9 cellular contexts compared by ENCODE assay signal in the genomic region with DNA sequence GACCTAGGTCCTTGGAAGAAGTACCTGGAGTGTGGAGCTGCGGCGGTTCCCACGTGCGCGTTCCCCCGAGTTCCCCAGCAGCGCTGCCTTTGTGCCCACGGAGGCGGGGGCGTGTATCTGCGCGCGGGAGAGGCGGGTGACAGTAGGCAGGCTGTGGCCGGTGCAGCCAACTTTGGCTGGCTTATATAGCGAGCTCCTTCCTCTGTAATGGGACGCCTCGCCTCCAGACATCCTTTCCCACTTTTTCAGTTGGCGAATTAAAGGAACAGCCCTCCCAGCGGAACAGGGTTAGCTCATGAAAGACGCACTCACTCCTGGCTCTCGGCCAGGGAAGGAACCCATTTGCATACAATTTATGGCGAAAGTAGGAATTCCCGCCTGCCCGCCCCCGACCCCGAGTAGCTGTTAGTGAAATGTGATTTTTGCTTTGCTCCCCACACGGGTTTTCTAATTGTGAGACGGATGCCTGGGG. TPM values are rescaled to one million over a fixed set of nuclear protein-coding genes. Genes with fewer than 3 reads are reported as not detected.
DNase-seq lines count a peak whose midpoint lies in the region; TF ChIP-seq lines count a peak whose summit lies in the region.
"Had no signal": no experiment of that assay in that cellular context is flagged by ENCODE, and none has a peak within 500 bp of the region (broad histone marks: within the 10 kb centered on the region; RNA-seq: fewer than 3 reads in every experiment).

A gene (minus strand): TSS at position 159 of the 472 bp plus-strand sequence. CDS start 27,139 bp downstream, outside the sequence.

- peak within 1 kb of the TSS; percentile 2 to 36 for H3K4me3 ChIP-seq in right atrium auricular region

- peaks cover 3 to 7% of the 10 kb centered on the region in 2 donors for H3K27me3 ChIP-seq in right atrium auricular region

- H3K27ac ChIP-seq in right atrium auricular region = peak within 1 kb of the TSS in 1 of 2 donors; percentile 14

- no peak within 1 kb of the TSS for H3K27ac Mint-ChIP-seq in activated naive CD8-positive, alpha-beta T cell treated with anti-CD3 and anti-CD28 coated beads for 36 hours
- no peak within 1 kb of the TSS for H3K27ac Mint-ChIP-seq in activated CD4-positive, alpha-beta T cell treated with anti-CD3 and anti-CD28 coated beads, Interleukin-2, amount 10 ng/mL, durations not matched to agents 7 days and 5 days
- H3K27ac Mint-ChIP-seq: CD4-positive, CD25-positive, alpha-beta regulatory T cell had no signal

- H3K4me1 ChIP-seq in right atrium auricular region = peaks cover 0 to 15% of the 10 kb centered on the region in 2 donors

- H3K4me1 Mint-ChIP-seq in activated naive CD8-positive, alpha-beta T cell treated with anti-CD3 and anti-CD28 coated beads for 36 hours = no peaks in the 10 kb centered on the region
- no peaks in the 10 kb centered on the region for H3K4me1 Mint-ChIP-seq in activated CD4-positive, alpha-beta T cell treated with anti-CD3 and anti-CD28 coated beads, Interleukin-2, amount 10 ng/mL, durations not matched to agents 7 days and 5 days
- H3K4me1 Mint-ChIP-seq: CD4-positive, CD25-positive, alpha-beta regulatory T cell had no signal

- H3K27me3 Mint-ChIP-seq in activated naive CD8-positive, alpha-beta T cell treated with anti-CD3 and anti-CD28 coated beads for 36 hours = peaks cover 91% of the 10 kb centered on the region
- H3K27me3 Mint-ChIP-seq in activated CD4-positive, alpha-beta T cell treated with anti-CD3 and anti-CD28 coated beads, Interleukin-2, amount 10 ng/mL, durations not matched to agents 7 days and 5 days = peaks cover 77% of the 10 kb centered on the region

- TF ChIP-seq CTCF in right atrium auricular region (IDR thresholded peaks at IDR 0.05) = no peak

- CTCF ChIA-PET in activated CD4-positive, alpha-beta T cell treated with anti-CD3 and anti-CD28 coated beads, Interleukin-2, amount 10 ng/mL, durations not matched to agents 7 days and 5 days (lab: Charles Lee) = no interaction called here

- POLR2A ChIA-PET in activated CD4-positive, alpha-beta T cell treated with anti-CD3 and anti-CD28 coated beads, Interleukin-2, amount 10 ng/mL, durations not matched to agents 7 days and 5 days (lab: Charles Lee) = no interaction called here

- H3K4me3 Mint-ChIP-seq in activated naive CD8-positive, alpha-beta T cell treated with anti-CD3 and anti-CD28 coated beads for 36 hours = no peak within 1 kb of the TSS
- H3K4me3 Mint-ChIP-seq in activated CD4-positive, alpha-beta T cell treated with anti-CD3 and anti-CD28 coated beads, Interleukin-2, amount 10 ng/mL, durations not matched to agents 7 days and 5 days = no peak within 1 kb of the TSS
- H3K4me3 Mint-ChIP-seq: CD4-positive, CD25-positive, alpha-beta regulatory T cell had no signal

- H3K36me3 Mint-ChIP-seq in activated naive CD8-positive, alpha-beta T cell treated with anti-CD3 and anti-CD28 coated beads for 36 hours = no peaks in the 10 kb centered on the region
- H3K36me3 Mint-ChIP-seq in activated CD4-positive, alpha-beta T cell treated with anti-CD3 and anti-CD28 coated beads, Interleukin-2, amount 10 ng/mL, durations not matched to agents 7 days and 5 days (ENCODE audit: low read depth) = no peaks in the 10 kb centered on the region
- H3K36me3 Mint-ChIP-seq: CD4-positive, CD25-positive, alpha-beta regulatory T cell had no signal

- no peaks in the 10 kb centered on the region for H3K9me3 Mint-ChIP-seq in activated naive CD8-positive, alpha-beta T cell treated with anti-CD3 and anti-CD28 coated beads for 36 hours
- H3K9me3 Mint-ChIP-seq in activated CD4-positive, alpha-beta T cell treated with anti-CD3 and anti-CD28 coated beads, Interleukin-2, amount 10 ng/mL, durations not matched to agents 7 days and 5 days = no peaks in the 10 kb centered on the region

- peak; percentile 55 for DNase-seq in NCI-H82 (lab: John Stamatoyannopoulos, UW)
- no peak for DNase-seq in NCI-H82 treated with DMSO at 0.1 percent for 48 hours (lab: John Stamatoyannopoulos, UW; ENCODE audit: unreplicated experiment)
- peak; percentile 68 for DNase-seq in amniotic epithelial cell (ENCODE audit: low read depth)
- peak; percentile 77 for DNase-seq in right atrium auricular region (ENCODE audit: low spot score)
- DNase-seq in renal cortical epithelial cell (ENCODE audit: low read depth) = peak; percentile 80
- DNase-seq in activated naive CD8-positive, alpha-beta T cell treated with anti-CD3 and anti-CD28 coated beads for 36 hours = no peak
- DNase-seq in activated CD4-positive, alpha-beta T cell treated with anti-CD3 and anti-CD28 coated beads, Interleukin-2, amount 10 ng/mL, durations not matched to agents 7 days and 5 days = no peak
- DNase-seq in NOMO-1 (lab: John Stamatoyannopoulos, UW; ENCODE audit: unreplicated experiment in 2 of 2) = no peak
- DNase-seq: CD4-positive, CD25-positive, alpha-beta regulatory T cell had no signal

- no peaks in the 10 kb centered on the region for H3K36me3 ChIP-seq in right atrium auricular region

- no peaks in the 10 kb centered on the region for H3K9me3 ChIP-seq in right atrium auricular region

RNA-seq across cellular contexts. Expression of the gene that starts here (rescaled TPM):
- total RNA-seq in right atrium auricular region = 10 to 100 TPM in 1 of 2 donors, 1 to 10 TPM in 1; 7.4 to 16.9 TPM
- total RNA-seq in renal cortical epithelial cell = 215 and 425 TPM in 2 replicates
- 1 to 10 TPM in 1 of 2 experiments, under 1 TPM in 1; 0.90 to 1.3 TPM for total RNA-seq in activated naive CD8-positive, alpha-beta T cell treated with anti-CD3 and anti-CD28 coated beads for 36 hours
- total RNA-seq in activated CD4-positive, alpha-beta T cell treated with anti-CD3 and anti-CD28 coated beads, Interleukin-2, amount 10 ng/mL, durations not matched to agents 7 days and 5 days = under 1 TPM in 1 of 2 experiments, not detected in 1; 0.12 TPM
- total RNA-seq: CD4-positive, CD25-positive, alpha-beta regulatory T cell had no signal

Comparison
In these comparisons a context has a peak if more than half of its experiments do, and no peak if none do; other contexts are left out.
1. RNA of the gene that starts here (total RNA-seq): 215 to 425 TPM in renal cortical epithelial cell; 7.4 to 16.9 TPM in right atrium auricular region, 0.90 to 1.3 TPM in activated naive CD8-positive, alpha-beta T cell treated with anti-CD3 and anti-CD28 coated beads for 36 hours and 0.12 TPM in activated CD4-positive, alpha-beta T cell treated with anti-CD3 and anti-CD28 coated beads, Interleukin-2, amount 10 ng/mL, durations not matched to agents 7 days and 5 days; every median in the first group is over 10 times any median in the second.
2. DNase-seq: peak in NCI-H82 (single experiment), amniotic epithelial cell (single experiment), right atrium auricular region (single experiment) and renal cortical epithelial cell (single experiment); none in NCI-H82 treated with DMSO at 0.1 percent for 48 hours (single experiment), activated naive CD8-positive, alpha-beta T cell treated with anti-CD3 and anti-CD28 coated beads for 36 hours (single experiment), activated CD4-positive, alpha-beta T cell treated with anti-CD3 and anti-CD28 coated beads, Interleukin-2, amount 10 ng/mL, durations not matched to agents 7 days and 5 days (single experiment) and NOMO-1 (0 of 2).